27 cellular contexts compared by ENCODE assay signal in genomic region chr17:3698139-3698538, GRCh38. TPM values are rescaled to one million over a fixed set of nuclear protein-coding genes. Genes with fewer than 3 reads are reported as not detected.
A peak's percentile ranks its signal among the peaks of the same experiment; 100 is the strongest.
DNase-seq lines count a peak whose midpoint lies in the region; ATAC-seq and TF ChIP-seq lines count a peak whose summit lies in the region.
"Had no signal": no experiment of that assay in that cellular context is flagged by ENCODE, and none has a peak within 500 bp of the region (broad histone marks: within the 10 kb centered on the region; RNA-seq: fewer than 3 reads in every experiment).

No MANE protein-coding gene starts in this region.

- CTCF ChIA-PET in activated B cell treated with CpG ODN at 0.5 μM for 24 hours (lab: Charles Lee): no interaction called here
- CTCF ChIA-PET in activated CD4-positive, alpha-beta T cell treated with anti-CD3 and anti-CD28 coated beads, Interleukin-2, amount 10 ng/mL, durations not matched to agents 7 days and 5 days (lab: Charles Lee): no interaction called here

- H3K27ac ChIP-seq in osteoblast (ENCODE audit: low read depth, low read length): no peak overlapping the region
- H3K27ac ChIP-seq: A549, SJSA1 had no signal

- ATAC-seq in activated naive CD8-positive, alpha-beta T cell treated with anti-CD3 and anti-CD28 coated beads, Interleukin-2, amount 50 U/mL, for 24 hours: no peak
- no peak for ATAC-seq in activated B cell treated with CpG ODN at 0.5 μM for 24 hours (ENCODE audit: low read depth)
- ATAC-seq: A549, GM12878, HCT116 had no signal

- peaks cover 3% of the 10 kb centered on the region for H3K27me3 ChIP-seq in osteoblast (ENCODE audit: insufficient read depth, low read length)

- H3K9me3 Mint-ChIP-seq in activated naive CD8-positive, alpha-beta T cell (ENCODE audit: low read depth): no peaks in the 10 kb centered on the region
- H3K9me3 Mint-ChIP-seq in activated naive CD8-positive, alpha-beta T cell treated with anti-CD3 and anti-CD28 coated beads, Interleukin-2, amount 50 U/mL, for 24 hours: no peaks in the 10 kb centered on the region
- H3K9me3 Mint-ChIP-seq in IgD-negative memory B cell: peaks cover 0 to 4% (median 2%) of the 10 kb centered on the region in 3 donors
- peaks cover 2% of the 10 kb centered on the region for H3K9me3 Mint-ChIP-seq in activated B cell treated with CpG ODN at 0.5 μM for 24 hours
- H3K9me3 Mint-ChIP-seq in activated CD4-positive, alpha-beta T cell treated with anti-CD3 and anti-CD28 coated beads, Interleukin-2, amount 10 ng/mL, durations not matched to agents 7 days and 5 days: peaks cover 6% of the 10 kb centered on the region

- peak overlapping the region; percentile 60 for H3K4me3 Mint-ChIP-seq in activated naive CD8-positive, alpha-beta T cell
- no peak overlapping the region for H3K4me3 Mint-ChIP-seq in activated naive CD8-positive, alpha-beta T cell treated with anti-CD3 and anti-CD28 coated beads, Interleukin-2, amount 50 U/mL, for 24 hours
- H3K4me3 Mint-ChIP-seq in IgD-negative memory B cell: peak overlapping the region in 3 of 4 donors; percentile 12 to 57 (median 33)
- H3K4me3 Mint-ChIP-seq in activated B cell treated with CpG ODN at 0.5 μM for 24 hours: no peak overlapping the region
- no peak overlapping the region for H3K4me3 Mint-ChIP-seq in activated CD4-positive, alpha-beta T cell treated with anti-CD3 and anti-CD28 coated beads, Interleukin-2, amount 10 ng/mL, durations not matched to agents 7 days and 5 days

- no peaks in the 10 kb centered on the region for H3K27me3 Mint-ChIP-seq in activated naive CD8-positive, alpha-beta T cell
- H3K27me3 Mint-ChIP-seq in activated naive CD8-positive, alpha-beta T cell treated with anti-CD3 and anti-CD28 coated beads, Interleukin-2, amount 50 U/mL, for 24 hours: peaks cover 2% of the 10 kb centered on the region
- H3K27me3 Mint-ChIP-seq in IgD-negative memory B cell (no peaks in the 10 kb centered on the region), activated B cell treated with CpG ODN at 0.5 μM for 24 hours (no peaks in the 10 kb centered on the region)
- no peaks in the 10 kb centered on the region for H3K27me3 Mint-ChIP-seq in activated CD4-positive, alpha-beta T cell treated with anti-CD3 and anti-CD28 coated beads, Interleukin-2, amount 10 ng/mL, durations not matched to agents 7 days and 5 days
- H3K27me3 Mint-ChIP-seq: CD8-positive, alpha-beta memory T cell had no signal

- peaks cover 2% of the 10 kb centered on the region for H3K36me3 Mint-ChIP-seq in activated naive CD8-positive, alpha-beta T cell
- peaks cover 7% of the 10 kb centered on the region for H3K36me3 Mint-ChIP-seq in activated naive CD8-positive, alpha-beta T cell treated with anti-CD3 and anti-CD28 coated beads, Interleukin-2, amount 50 U/mL, for 24 hours (ENCODE audit: low read depth)
- peaks cover 5% of the 10 kb centered on the region for H3K36me3 Mint-ChIP-seq in IgD-negative memory B cell
- peaks cover 24% of the 10 kb centered on the region for H3K36me3 Mint-ChIP-seq in activated B cell treated with CpG ODN at 0.5 μM for 24 hours (ENCODE audit: low read depth)
- H3K36me3 Mint-ChIP-seq in activated CD4-positive, alpha-beta T cell treated with anti-CD3 and anti-CD28 coated beads, Interleukin-2, amount 10 ng/mL, durations not matched to agents 7 days and 5 days (ENCODE audit: low read depth): peaks cover 18% of the 10 kb centered on the region

- TF ChIP-seq CTCF in activated B cell treated with CpG ODN at 0.5 μM for 24 hours (IDR thresholded peaks at IDR 0.05) (no peak), osteoblast (IDR thresholded peaks at IDR 0.05; ENCODE audit: extremely low read depth, low read depth, low read length) (no peak)

- H3K4me3 ChIP-seq in osteoblast (ENCODE audit: insufficient read depth, low read length): no peak overlapping the region
- H3K4me3 ChIP-seq: A549, GM12878, SJSA1 had no signal

- peaks cover 12% of the 10 kb centered on the region for H3K4me1 ChIP-seq in osteoblast (ENCODE audit: insufficient read depth, low read length)

- H3K4me2 ChIP-seq in osteoblast (ENCODE audit: insufficient read depth, low read length): no peak overlapping the region
- H3K4me2 ChIP-seq: A549 had no signal

- H3K36me3 ChIP-seq in osteoblast (ENCODE audit: insufficient read depth, low read length): no peaks in the 10 kb centered on the region
- H3K36me3 ChIP-seq: SJSA1 had no signal

- H3K4me1 Mint-ChIP-seq in activated naive CD8-positive, alpha-beta T cell (ENCODE audit: low read depth): peaks cover 15% of the 10 kb centered on the region
- H3K4me1 Mint-ChIP-seq in activated naive CD8-positive, alpha-beta T cell treated with anti-CD3 and anti-CD28 coated beads, Interleukin-2, amount 50 U/mL, for 24 hours: peaks cover 21% of the 10 kb centered on the region
- H3K4me1 Mint-ChIP-seq in IgD-negative memory B cell (peaks cover 4 to 14% (median 12%) of the 10 kb centered on the region in 3 donors), activated B cell treated with CpG ODN at 0.5 μM for 24 hours (peaks cover 77% of the 10 kb centered on the region)
- peaks cover 35% of the 10 kb centered on the region for H3K4me1 Mint-ChIP-seq in activated CD4-positive, alpha-beta T cell treated with anti-CD3 and anti-CD28 coated beads, Interleukin-2, amount 10 ng/mL, durations not matched to agents 7 days and 5 days

- intact Hi-C loops in activated B cell treated with CpG ODN at 0.5 μM for 24 hours (cut with micrococcal nuclease): loop anchor here (5.0 kb wide), 1 partner anchor 214 kb away; no protein-coding TSS in a partner anchor

- no peak for DNase-seq in activated naive CD8-positive, alpha-beta T cell treated with anti-CD3 and anti-CD28 coated beads, Interleukin-2, amount 50 U/mL, for 24 hours
- DNase-seq in activated B cell treated with CpG ODN at 0.5 μM for 24 hours: no peak
- DNase-seq in osteoblast (ENCODE audit: insufficient read length, low spot score, missing footprints): peak; percentile 26
- no peak for DNase-seq in NCI-H1417 treated with DMSO at 0.1 percent for 48 hours (lab: John Stamatoyannopoulos, UW)
- no peak for DNase-seq in activated CD4-positive, alpha-beta T cell treated with anti-CD3 and anti-CD28 coated beads, Interleukin-2, amount 10 ng/mL, durations not matched to agents 7 days and 5 days
- DNase-seq: AML-193; C1 segment of cervical spinal cord; CD8-positive, alpha-beta memory T cell; DMS 273 treated with DMSO at 0.1 percent for 48 hours; DMS79; EL; GDM1; Kasumi-1; MV-4-11; NCI-H1105; NCI-H2029; NCI-H446; NCI-H524 treated with DMSO at 0.1 percent for 48 hours; NCI-H774; Right ventricle myocardium superior had no signal

- no peaks in the 10 kb centered on the region for H4K20me1 ChIP-seq in osteoblast (ENCODE audit: insufficient read depth, low read length)

- POLR2A ChIA-PET in activated B cell treated with CpG ODN at 0.5 μM for 24 hours (lab: Charles Lee): interaction anchor here (3.9 to 6.5 kb wide), 3 partner anchors 11 to 28 kb away, joined by 44 to 315 read pairs (median 112); partner anchors contain the start of gene HASPIN
- POLR2A ChIA-PET in activated CD4-positive, alpha-beta T cell treated with anti-CD3 and anti-CD28 coated beads, Interleukin-2, amount 10 ng/mL, durations not matched to agents 7 days and 5 days (lab: Charles Lee): no interaction called here

- no peaks in the 10 kb centered on the region for H3K79me2 ChIP-seq in osteoblast (ENCODE audit: insufficient read depth, low read length)

- peaks cover 4% of the 10 kb centered on the region for H3K9me3 ChIP-seq in osteoblast (ENCODE audit: low read depth, low read length)

- no peak overlapping the region for H3K27ac Mint-ChIP-seq in activated naive CD8-positive, alpha-beta T cell
- H3K27ac Mint-ChIP-seq in activated naive CD8-positive, alpha-beta T cell treated with anti-CD3 and anti-CD28 coated beads, Interleukin-2, amount 50 U/mL, for 24 hours: no peak overlapping the region
- H3K27ac Mint-ChIP-seq in IgD-negative memory B cell (peak overlapping the region in 1 of 3 donors; percentile 72), activated B cell treated with CpG ODN at 0.5 μM for 24 hours (peak overlapping the region; percentile 65)
- H3K27ac Mint-ChIP-seq in activated CD4-positive, alpha-beta T cell treated with anti-CD3 and anti-CD28 coated beads, Interleukin-2, amount 10 ng/mL, durations not matched to agents 7 days and 5 days: no peak overlapping the region

- no peak overlapping the region for H2AFZ ChIP-seq in osteoblast (ENCODE audit: low read length)

RNA-seq across cellular contexts. Expression of gene P2RX5, which starts 2.2 kb away (rescaled TPM):
- 764 TPM for polyA plus RNA-seq in IgD-negative memory B cell
- 295 and 349 TPM in 2 replicates for total RNA-seq in activated B cell treated with CpG ODN at 0.5 μM for 24 hours
- 0.36 TPM in 1 of 2 replicates, not detected in the other for total RNA-seq in osteoblast
- 10 to 100 TPM; 33.6 to 39.4 TPM for total RNA-seq in activated CD4-positive, alpha-beta T cell treated with anti-CD3 and anti-CD28 coated beads, Interleukin-2, amount 10 ng/mL, durations not matched to agents 7 days and 5 days
- total RNA-seq: H4, SJSA1 had no signal

RNA-seq across cellular contexts. Expression of gene HASPIN, which starts 25.6 kb away (rescaled TPM):
- polyA plus RNA-seq in IgD-negative memory B cell: 0.34 TPM
- total RNA-seq in activated B cell treated with CpG ODN at 0.5 μM for 24 hours (6.4 and 6.7 TPM in 2 replicates), osteoblast (1.4 and 1.5 TPM in 2 replicates)
- 10 to 100 TPM; 27.6 to 31.2 TPM for total RNA-seq in activated CD4-positive, alpha-beta T cell treated with anti-CD3 and anti-CD28 coated beads, Interleukin-2, amount 10 ng/mL, durations not matched to agents 7 days and 5 days

RNA-seq across cellular contexts. Expression of gene EMC6, which starts 29.5 kb away (rescaled TPM):
- 81.8 TPM for polyA plus RNA-seq in IgD-negative memory B cell
- total RNA-seq in activated B cell treated with CpG ODN at 0.5 μM for 24 hours (33.8 and 38.0 TPM in 2 replicates), osteoblast (12.7 and 13.8 TPM in 2 replicates)
- 10 to 100 TPM; 34.8 to 37.3 TPM for total RNA-seq in activated CD4-positive, alpha-beta T cell treated with anti-CD3 and anti-CD28 coated beads, Interleukin-2, amount 10 ng/mL, durations not matched to agents 7 days and 5 days

RNA-seq across cellular contexts. Expression of gene TAX1BP3, which starts 29.8 kb away (rescaled TPM):
- 72.1 TPM for polyA plus RNA-seq in IgD-negative memory B cell
- 15.1 and 16.4 TPM in 2 replicates for total RNA-seq in activated B cell treated with CpG ODN at 0.5 μM for 24 hours
- 149 and 164 TPM in 2 replicates for total RNA-seq in osteoblast
- total RNA-seq in activated CD4-positive, alpha-beta T cell treated with anti-CD3 and anti-CD28 coated beads, Interleukin-2, amount 10 ng/mL, durations not matched to agents 7 days and 5 days: 10 to 100 TPM; 17.4 to 18.4 TPM

Comparison
In these comparisons a context has a peak if more than half of its experiments do, and no peak if none do; other contexts are left out.
1. H3K4me3 Mint-ChIP-seq: peak in activated naive CD8-positive, alpha-beta T cell (single experiment) and IgD-negative memory B cell (3 of 4); none in activated naive CD8-positive, alpha-beta T cell treated with anti-CD3 and anti-CD28 coated beads, Interleukin-2, amount 50 U/mL, for 24 hours (single experiment), activated B cell treated with CpG ODN at 0.5 μM for 24 hours (single experiment) and activated CD4-positive, alpha-beta T cell treated with anti-CD3 and anti-CD28 coated beads, Interleukin-2, amount 10 ng/mL, durations not matched to agents 7 days and 5 days (single experiment).
2. RNA of gene P2RX5, which starts 2.2 kb away (total RNA-seq): 295 to 349 TPM in activated B cell treated with CpG ODN at 0.5 μM for 24 hours and 33.6 to 39.4 TPM in activated CD4-positive, alpha-beta T cell treated with anti-CD3 and anti-CD28 coated beads, Interleukin-2, amount 10 ng/mL, durations not matched to agents 7 days and 5 days; 0.36 TPM in osteoblast; every median in the first group is over 10 times any median in the second.